Comparison of ENCODE assay signal across 8 cellular contexts in genomic region chr2:237966565-237967462, GRCh38. TPM values are rescaled to one million over a fixed set of nuclear protein-coding genes. Genes with fewer than 3 reads are reported as not detected.
A peak's percentile ranks its signal among the peaks of the same experiment; 100 is the strongest.
DNase-seq lines count a peak whose midpoint lies in the region; ATAC-seq and TF ChIP-seq lines count a peak whose summit lies in the region.

Gene UBE2F, plus strand, starts transcription at chr2:237967014. Its CDS starts 6,094 bp downstream, at chr2:237973108.

- CTCF ChIA-PET in OCI-LY7 (lab: Charles Lee; ENCODE audit: unreplicated experiment), result no interaction called here

- H3K4me2 ChIP-seq in OCI-LY7 (ENCODE audit: low read length), result peak within 1 kb of the TSS; percentile 97

- H3K9me3 ChIP-seq in OCI-LY7 (ENCODE audit: low read length), result peaks cover 7% of the 10 kb centered on the region; the same call in 1 of the 2 replicates

- ATAC-seq in GM21526 (IDR thresholded peaks at IDR 0.05; ENCODE audit: low FRiP score, unreplicated experiment), result peak; percentile 92

- H3K79me2 ChIP-seq in OCI-LY7 (ENCODE audit: insufficient read depth, low read depth, low read length), result peaks cover 5% of the 10 kb centered on the region; the same call in 1 of the 2 replicates

- H3K27ac ChIP-seq in OCI-LY7 (ENCODE audit: low read depth, low read length, poor library complexity, severe bottlenecking) (no peak within 1 kb of the TSS), epithelial cell of prostate (peak within 1 kb of the TSS; percentile 70)

- peak within 1 kb of the TSS; percentile 90 for H2AFZ ChIP-seq in OCI-LY7 (ENCODE audit: low read length)

- DNase-seq in DMS 273 (lab: John Stamatoyannopoulos, UW; ENCODE audit: unreplicated experiment) (peak; percentile 99), HuH-7.5 (ENCODE audit: low spot score) (peak; percentile 96), OCI-LY7 (ENCODE audit: low spot score) (peak; percentile 98), activated T-cell treated with anti-CD3 and anti-CD28 coated beads for 4 hours (peak; percentile 96), epithelial cell of prostate (ENCODE audit: low read depth, low spot score) (peak; percentile 73), mucosa of gallbladder (ENCODE audit: low spot score) (peak; percentile 97)
- DNase-seq in stimulated activated CD8-positive, alpha-beta memory T cell treated with anti-CD3 and anti-CD28 coated beads, Interleukin-4, amount 100 ng/mL, for 4 hours (ENCODE audit: low read depth in 2 of 2, low spot score in 1 of 2), result peak; percentile 94 to 95

- peak within 1 kb of the TSS; percentile 83 for H3K4me3 ChIP-seq in OCI-LY7 (ENCODE audit: low read depth, low read length, poor library complexity, severe bottlenecking)

- intact Hi-C loops in OCI-LY7 (cut with micrococcal nuclease; ENCODE audit: unreplicated experiment), result loop anchor here (2.0 to 5.0 kb wide), 4 partner anchors 95 to 275 kb away; partner anchors contain the start of genes HES6 and SCLY

- no TSS peak for BruUV-seq in OCI-LY7 (replicated peaks; lab: Mats Ljungman, UMichigan)

- H3K9me2 ChIP-seq in OCI-LY7 (ENCODE audit: insufficient read depth, low read length), result no peaks in the 10 kb centered on the region

- no peaks in the 10 kb centered on the region for H4K20me1 ChIP-seq in OCI-LY7 (ENCODE audit: insufficient read depth, low read length)

- no peaks in the 10 kb centered on the region for H3K36me3 ChIP-seq in OCI-LY7 (ENCODE audit: insufficient read depth, low read length)

- peaks cover 25% of the 10 kb centered on the region for H3K4me1 ChIP-seq in OCI-LY7 (ENCODE audit: insufficient read depth, low read length, poor library complexity, severe bottlenecking)

- TF ChIP-seq CTCF in OCI-LY7 (conservative IDR thresholded peaks at IDR 0.05; ENCODE audit: low read length), result no peak

- POLR2A ChIA-PET in OCI-LY7 (lab: Charles Lee), result no interaction called here

RNA-seq across cellular contexts. Expression of gene UBE2F, which starts in this region (rescaled TPM):
- total RNA-seq in OCI-LY7 (2014; rRNA removed; shearing (Covaris generic)), result 18.1 and 19.9 TPM in 2 replicates
- 21.0 and 27.1 TPM in 2 replicates for total RNA-seq in OCI-LY7 (2022)
- 48.5 TPM for total RNA-seq in mucosa of gallbladder
